10 cellular contexts compared by ENCODE assay signal in genomic region chr5:159441441-159441840, GRCh38.
DNase-seq lines count a peak whose midpoint lies in the region; ATAC-seq and TF ChIP-seq lines count a peak whose summit lies in the region.
"Had no signal": no experiment of that assay in that cellular context is flagged by ENCODE, and none has a peak within 500 bp of the region (broad histone marks: within the 10 kb centered on the region; RNA-seq: fewer than 3 reads in every experiment).

No MANE protein-coding gene starts in this region.

- H3K36me3 Mint-ChIP-seq in mesothelial cell of epicardium, result no peaks in the 10 kb centered on the region

- H2AFZ ChIP-seq in mammary epithelial cell (ENCODE audit: low read depth, low read length), result no peak overlapping the region

- intact Hi-C loops in mammary epithelial cell (cut with micrococcal nuclease), result loop anchor here (2.0 to 10.0 kb wide), 4 partner anchors 111 to 951 kb away; partner anchors contain the start of gene IL12B

- H3K4me3 ChIP-seq in mammary epithelial cell (replicated peaks in 1 of 3; ENCODE audit: insufficient read depth in 1 of 3, low read depth in 2 of 3, low read length in 3 of 3), result no peak overlapping the region
- H3K4me3 ChIP-seq: SK-N-MC had no signal

- no peaks in the 10 kb centered on the region for H3K9me3 ChIP-seq in mammary epithelial cell (replicated peaks; ENCODE audit: insufficient read depth, low read length)

- no peak overlapping the region for H3K4me2 ChIP-seq in mammary epithelial cell (ENCODE audit: insufficient read depth, low read depth, low read length)

- no peaks in the 10 kb centered on the region for H3K9me3 Mint-ChIP-seq in mesothelial cell of epicardium

- peaks cover 15% of the 10 kb centered on the region for H3K27me3 Mint-ChIP-seq in mesothelial cell of epicardium (ENCODE audit: low read depth)

- no peaks in the 10 kb centered on the region for H3K79me2 ChIP-seq in mammary epithelial cell (ENCODE audit: insufficient read depth, low read length)

- in situ Hi-C loops in mammary epithelial cell (cut with MboI; ENCODE audit: low sequenced_read_pairs in 2 of 2), result loop anchor here in 1 of 2 donors (10.0 kb wide), 1 partner anchor 473 kb away; the partner anchor contains the start of gene ADRA1B

- H3K4me3 Mint-ChIP-seq in mesothelial cell of epicardium, result no peak overlapping the region
- H3K4me3 Mint-ChIP-seq: naive thymus-derived CD4-positive, alpha-beta T cell had no signal

- no peaks in the 10 kb centered on the region for H3K36me3 ChIP-seq in mammary epithelial cell (ENCODE audit: insufficient read depth, low read length)

- H4K20me1 ChIP-seq in mammary epithelial cell (ENCODE audit: insufficient read depth, low read length), result no peaks in the 10 kb centered on the region

- dilution Hi-C loops in mammary epithelial cell (cut with HindIII; ENCODE audit: low sequenced_read_pairs), result no loop called here

- DNase-seq in Daoy (ENCODE audit: low read depth) (peak; percentile 34), HuH-7 (ENCODE audit: low spot score) (peak; percentile 17), mammary epithelial cell (no peak), mesothelial cell of epicardium (ENCODE audit: low spot score in 2 of 2, unreplicated experiment in 2 of 2) (no peak), T1000 (lab: John Stamatoyannopoulos, UW) (no peak)
- DNase-seq: naive thymus-derived CD4-positive, alpha-beta T cell had no signal

- peaks cover 9% of the 10 kb centered on the region for H3K4me1 Mint-ChIP-seq in mesothelial cell of epicardium

- CTCF ChIA-PET in mammary epithelial cell (lab: Charles Lee; ENCODE audit: low non-redundant PET), result interaction anchor here (0.5 to 0.7 kb wide), 2 partner anchors 10 to 257 kb away, joined by 3 read pairs; no protein-coding TSS in a partner anchor

- ATAC-seq in GM21529 (IDR thresholded peaks at IDR 0.05; ENCODE audit: unreplicated experiment), result no peak
- no peak for ATAC-seq in HG03378 (IDR thresholded peaks at IDR 0.05; ENCODE audit: unreplicated experiment)
- no peak for ATAC-seq in GM18858 (IDR thresholded peaks at IDR 0.05; ENCODE audit: unreplicated experiment)
- ATAC-seq: naive thymus-derived CD4-positive, alpha-beta T cell had no signal

- 87% methylated on average over 3 of the region's 3 CpGs for WGBS in mammary epithelial cell (ENCODE audit: low coverage, missing lambda C conversion rate)

- no peak overlapping the region for H3K9ac ChIP-seq in mammary epithelial cell (ENCODE audit: insufficient read depth, low read length)

- no peaks in the 10 kb centered on the region for H3K27me3 ChIP-seq in mammary epithelial cell (ENCODE audit: insufficient read depth, low read length)

- no peak overlapping the region for H3K27ac ChIP-seq in mammary epithelial cell (ENCODE audit: insufficient read depth, low read depth, low read length)
- H3K27ac ChIP-seq: SK-N-MC had no signal

- H3K27ac Mint-ChIP-seq in mesothelial cell of epicardium, result no peak overlapping the region
- H3K27ac Mint-ChIP-seq: naive thymus-derived CD4-positive, alpha-beta T cell had no signal

- no peaks in the 10 kb centered on the region for H3K4me1 ChIP-seq in mammary epithelial cell (ENCODE audit: insufficient read depth, low read length)

- no TSS peak for BruUV-seq in mammary epithelial cell (replicated peaks; lab: Mats Ljungman, UMichigan)

- TF ChIP-seq CTCF in mammary epithelial cell (conservative IDR thresholded peaks at IDR 0.05 in 1 of 2, IDR thresholded peaks at IDR 0.05 in 1 of 2; ENCODE audit: extremely low read depth in 1 of 2, insufficient read depth in 1 of 2, low read depth in 1 of 2, low read length in 2 of 2) (peak; percentile 11 to 37), mesothelial cell of epicardium (IDR thresholded peaks at IDR 0.05; ENCODE audit: unreplicated experiment) (peak; percentile 20)

Comparison
In these comparisons a context has a peak if more than half of its experiments do, and no peak if none do; other contexts are left out.
1. DNase-seq: peak in Daoy (single experiment) and HuH-7 (single experiment); none in mammary epithelial cell (single experiment), mesothelial cell of epicardium (0 of 2) and T1000 (single experiment).